In the genomic region with DNA sequence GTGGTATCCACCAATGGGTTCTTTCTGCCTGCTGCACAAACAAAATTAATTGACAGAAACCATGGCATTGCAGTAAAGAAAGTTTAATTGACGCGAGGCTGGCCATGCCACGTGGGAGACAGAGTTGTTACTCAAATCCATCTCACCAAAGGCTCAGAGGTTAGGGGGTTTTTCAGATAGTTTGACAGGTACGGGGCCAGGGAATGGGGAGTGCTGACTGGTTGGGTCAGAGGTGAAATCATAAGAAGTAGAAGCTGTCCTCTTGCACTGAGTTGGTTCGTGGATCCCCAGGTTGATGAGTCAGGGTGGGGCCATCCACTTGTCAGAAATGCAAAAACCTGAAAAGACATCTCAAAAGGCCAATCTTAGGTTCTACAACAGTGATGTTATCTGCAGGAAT, we compare ENCODE assay signal across 9 cellular contexts. TPM values are rescaled to one million over a fixed set of nuclear protein-coding genes. Genes with fewer than 3 reads are reported as not detected.
A peak's percentile ranks its signal among the peaks of the same experiment; 100 is the strongest.
DNase-seq lines count a peak whose midpoint lies in the region; ATAC-seq and TF ChIP-seq lines count a peak whose summit lies in the region.
"Had no signal": no experiment of that assay in that cellular context is flagged by ENCODE, and none has a peak within 500 bp of the region (broad histone marks: within the 10 kb centered on the region; RNA-seq: fewer than 3 reads in every experiment).

No MANE protein-coding gene starts in this region.

- POLR2A ChIA-PET in naive thymus-derived CD4-positive, alpha-beta T cell (lab: Charles Lee) = no interaction called here

- peaks cover 5% of the 10 kb centered on the region for H3K36me3 Mint-ChIP-seq in activated T-helper 1 cell treated with anti-CD3 and anti-CD28 coated beads, Interleukin-12 subunit alpha, Interleukin-12 subunit beta, Interleukin-2, Interleukin-4 antibody, amounts not matched to agents 30 ng/mL and 10 ng/mL and 1 ng/mL, durations not matched to agents 14 hours and 24 hours and 36 hours (ENCODE audit: low read depth)
- peaks cover 0 to 5% (median 3%) of the 10 kb centered on the region in 5 donors for H3K36me3 Mint-ChIP-seq in naive thymus-derived CD4-positive, alpha-beta T cell

- no peaks in the 10 kb centered on the region for H3K9me3 ChIP-seq in naive thymus-derived CD4-positive, alpha-beta T cell (ENCODE audit: control insufficient read depth in 2 of 3, low read length in 3 of 3)
- H3K9me3 ChIP-seq in thyroid gland = no peaks in the 10 kb centered on the region
- H3K9me3 ChIP-seq: BE2C had no signal

- no peaks in the 10 kb centered on the region for H3K27me3 ChIP-seq in naive thymus-derived CD4-positive, alpha-beta T cell (ENCODE audit: control insufficient read depth in 2 of 2, insufficient read depth in 2 of 2, low read length in 2 of 2)
- no peaks in the 10 kb centered on the region for H3K27me3 ChIP-seq in thyroid gland
- H3K27me3 ChIP-seq: BE2C had no signal

- 64 to 65% methylated on average over 5 of the region's 5 CpGs for WGBS in thyroid gland, 2 donors

- H3K4me3 ChIP-seq in naive thymus-derived CD4-positive, alpha-beta T cell (ENCODE audit: low read length) = no peak overlapping the region
- H3K4me3 ChIP-seq in thyroid gland (replicated peaks in 1 of 3) = no peak overlapping the region

- peak overlapping the region; percentile 95 for H3K4me3 Mint-ChIP-seq in activated T-helper 1 cell treated with anti-CD3 and anti-CD28 coated beads, Interleukin-12 subunit alpha, Interleukin-12 subunit beta, Interleukin-2, Interleukin-4 antibody, amounts not matched to agents 30 ng/mL and 10 ng/mL and 1 ng/mL, durations not matched to agents 14 hours and 24 hours and 36 hours
- peak overlapping the region; percentile 81 to 99 (median 98) for H3K4me3 Mint-ChIP-seq in naive thymus-derived CD4-positive, alpha-beta T cell

- ATAC-seq in naive thymus-derived CD4-positive, alpha-beta T cell = no peak
- ATAC-seq in left colon (no peak), GM21423 (IDR thresholded peaks at IDR 0.05; ENCODE audit: unreplicated experiment) (no peak)

- peaks cover 0 to 11% of the 10 kb centered on the region in 2 donors for H3K4me1 ChIP-seq in naive thymus-derived CD4-positive, alpha-beta T cell (ENCODE audit: control insufficient read depth in 2 of 2, insufficient read depth in 2 of 2, low read length in 2 of 2)
- H3K4me1 ChIP-seq in thyroid gland = peaks cover 4 to 19% of the 10 kb centered on the region in 2 donors
- H3K4me1 ChIP-seq: BE2C had no signal

- H3K36me3 ChIP-seq in naive thymus-derived CD4-positive, alpha-beta T cell (ENCODE audit: control insufficient read depth in 2 of 3, insufficient read depth in 3 of 3, low read length in 3 of 3) = peaks cover 0 to 5% (median 0%) of the 10 kb centered on the region in 3 experiments
- no peaks in the 10 kb centered on the region for H3K36me3 ChIP-seq in thyroid gland
- H3K36me3 ChIP-seq: BE2C had no signal

- no peaks in the 10 kb centered on the region for H3K9me3 Mint-ChIP-seq in activated T-helper 1 cell treated with anti-CD3 and anti-CD28 coated beads, Interleukin-12 subunit alpha, Interleukin-12 subunit beta, Interleukin-2, Interleukin-4 antibody, amounts not matched to agents 30 ng/mL and 10 ng/mL and 1 ng/mL, durations not matched to agents 14 hours and 24 hours and 36 hours
- peaks cover 0 to 3% (median 0%) of the 10 kb centered on the region in 11 donors for H3K9me3 Mint-ChIP-seq in naive thymus-derived CD4-positive, alpha-beta T cell

- H3K27ac ChIP-seq in naive thymus-derived CD4-positive, alpha-beta T cell (ENCODE audit: low read depth, low read length) = peak overlapping the region; percentile 74
- peak overlapping the region; percentile 43 to 84 (median 84) for H3K27ac ChIP-seq in thyroid gland

- peak overlapping the region; percentile 75 for H3K27ac Mint-ChIP-seq in activated T-helper 1 cell treated with anti-CD3 and anti-CD28 coated beads, Interleukin-12 subunit alpha, Interleukin-12 subunit beta, Interleukin-2, Interleukin-4 antibody, amounts not matched to agents 30 ng/mL and 10 ng/mL and 1 ng/mL, durations not matched to agents 14 hours and 24 hours and 36 hours
- peak overlapping the region; percentile 63 to 95 (median 90) for H3K27ac Mint-ChIP-seq in naive thymus-derived CD4-positive, alpha-beta T cell

- DNase-seq in activated effector memory CD4-positive, alpha-beta T cell treated with anti-CD3 and anti-CD28 coated beads, Interleukin-2, amount 50 U/mL, for 16 hours = peak; percentile 70
- no peak for DNase-seq in activated effector memory CD4-positive, alpha-beta T cell treated with Interleukin-2 at 50 U/mL for 16 hours
- no peak for DNase-seq in activated T-helper 1 cell treated with anti-CD3 and anti-CD28 coated beads, Interleukin-12 subunit alpha, Interleukin-12 subunit beta, Interleukin-2, Interleukin-4 antibody, amounts not matched to agents 30 ng/mL and 10 ng/mL and 1 ng/mL, durations not matched to agents 14 hours and 24 hours and 36 hours (ENCODE audit: low spot score)
- DNase-seq in naive thymus-derived CD4-positive, alpha-beta T cell = peak in 1 of 9 donors; percentile 26
- DNase-seq in thyroid gland = no peak
- no peak for DNase-seq in left colon
- no peak for DNase-seq in Kasumi-1 (lab: John Stamatoyannopoulos, UW)
- DNase-seq: BE2C had no signal

- TF ChIP-seq CTCF in thyroid gland (IDR thresholded peaks at IDR 0.05) = no peak

- no peaks in the 10 kb centered on the region for H3K27me3 Mint-ChIP-seq in activated T-helper 1 cell treated with anti-CD3 and anti-CD28 coated beads, Interleukin-12 subunit alpha, Interleukin-12 subunit beta, Interleukin-2, Interleukin-4 antibody, amounts not matched to agents 30 ng/mL and 10 ng/mL and 1 ng/mL, durations not matched to agents 14 hours and 24 hours and 36 hours (ENCODE audit: insufficient read depth)
- no peaks in the 10 kb centered on the region for H3K27me3 Mint-ChIP-seq in naive thymus-derived CD4-positive, alpha-beta T cell

- intact Hi-C loops in activated T-helper 1 cell treated with anti-CD3 and anti-CD28 coated beads, Interleukin-12 subunit alpha, Interleukin-12 subunit beta, Interleukin-2, Interleukin-4 antibody, amounts not matched to agents 30 ng/mL and 10 ng/mL and 1 ng/mL, durations not matched to agents 14 hours and 24 hours and 36 hours (cut with micrococcal nuclease) = loop anchor here (2.0 to 5.0 kb wide), 3 partner anchors 136 to 501 kb away; a partner anchor contains a TSS
- intact Hi-C loops in naive thymus-derived CD4-positive, alpha-beta T cell (cut with micrococcal nuclease) = loop anchor here (2.0 to 5.0 kb wide), 6 partner anchors 29 to 916 kb away; a partner anchor contains a TSS
- intact Hi-C loops in thyroid gland (cut with DNase I) = loop anchor here (5.0 kb wide), 1 partner anchor 34 kb away; no protein-coding TSS in a partner anchor
- intact Hi-C loops in left colon (cut with DNase I, micrococcal nuclease) = no loop called here

- no peak for TF ChIP-seq POLR2A in thyroid gland (IDR thresholded peaks at IDR 0.05)

- CTCF ChIA-PET in naive thymus-derived CD4-positive, alpha-beta T cell (lab: Charles Lee) = interaction anchor here (0.8 to 1.3 kb wide), 2 partner anchors 50 to 51 kb away, joined by 3 to 4 read pairs; no protein-coding TSS in a partner anchor

- peaks cover 34% of the 10 kb centered on the region for H3K4me1 Mint-ChIP-seq in activated T-helper 1 cell treated with anti-CD3 and anti-CD28 coated beads, Interleukin-12 subunit alpha, Interleukin-12 subunit beta, Interleukin-2, Interleukin-4 antibody, amounts not matched to agents 30 ng/mL and 10 ng/mL and 1 ng/mL, durations not matched to agents 14 hours and 24 hours and 36 hours (ENCODE audit: low read depth)
- peaks cover 13 to 39% (median 35%) of the 10 kb centered on the region in 7 donors for H3K4me1 Mint-ChIP-seq in naive thymus-derived CD4-positive, alpha-beta T cell

RNA-seq across cellular contexts. Expression of a gene that starts 0.9 kb away (rescaled TPM):
- 29.0 and 29.2 TPM in 2 replicates for total RNA-seq in activated T-helper 1 cell treated with anti-CD3 and anti-CD28 coated beads, Interleukin-12 subunit alpha, Interleukin-12 subunit beta, Interleukin-2, Interleukin-4 antibody, amounts not matched to agents 30 ng/mL and 10 ng/mL and 1 ng/mL, durations not matched to agents 14 hours and 24 hours and 36 hours
- 10 to 100 TPM; 16.8 to 26.1 (median 20.6) TPM for total RNA-seq in naive thymus-derived CD4-positive, alpha-beta T cell
- polyA plus RNA-seq in naive thymus-derived CD4-positive, alpha-beta T cell = 10 to 100 TPM; 12.9 to 16.1 TPM
- 10 to 100 TPM; 38.0 to 50.3 (median 44.8) TPM for total RNA-seq in thyroid gland
- total RNA-seq in left colon = 10 to 100 TPM; 19.2 to 26.4 TPM

RNA-seq across cellular contexts. Expression of a gene that starts 37.9 kb away (rescaled TPM):
- 28.8 and 29.8 TPM in 2 replicates for total RNA-seq in activated T-helper 1 cell treated with anti-CD3 and anti-CD28 coated beads, Interleukin-12 subunit alpha, Interleukin-12 subunit beta, Interleukin-2, Interleukin-4 antibody, amounts not matched to agents 30 ng/mL and 10 ng/mL and 1 ng/mL, durations not matched to agents 14 hours and 24 hours and 36 hours
- 10 to 100 TPM; 26.5 to 51.7 (median 30.2) TPM for total RNA-seq in naive thymus-derived CD4-positive, alpha-beta T cell
- polyA plus RNA-seq in naive thymus-derived CD4-positive, alpha-beta T cell = 10 to 100 TPM; 61.5 to 70.0 TPM
- total RNA-seq in thyroid gland (10 to 100 TPM; 24.3 to 42.7 (median 33.2) TPM), left colon (10 to 100 TPM; 29.9 to 30.9 TPM)

RNA-seq across cellular contexts. Expression of a gene that starts 38.3 kb away (rescaled TPM):
- 58.7 and 66.6 TPM in 2 replicates for total RNA-seq in activated T-helper 1 cell treated with anti-CD3 and anti-CD28 coated beads, Interleukin-12 subunit alpha, Interleukin-12 subunit beta, Interleukin-2, Interleukin-4 antibody, amounts not matched to agents 30 ng/mL and 10 ng/mL and 1 ng/mL, durations not matched to agents 14 hours and 24 hours and 36 hours
- total RNA-seq in naive thymus-derived CD4-positive, alpha-beta T cell = 100 to 1,000 TPM in 2 of 5 experiments, 10 to 100 TPM in 3; 60.8 to 124 (median 93.2) TPM
- polyA plus RNA-seq in naive thymus-derived CD4-positive, alpha-beta T cell = 10 to 100 TPM; 63.3 to 76.3 TPM
- total RNA-seq in thyroid gland (10 to 100 TPM; 49.0 to 65.4 (median 52.5) TPM), left colon (10 to 100 TPM; 26.2 to 33.9 TPM)

Comparison
In these comparisons a context has a peak if more than half of its experiments do, and no peak if none do; other contexts are left out.
1. intact Hi-C loops: an anchor here in activated T-helper 1 cell treated with anti-CD3 and anti-CD28 coated beads, Interleukin-12 subunit alpha, Interleukin-12 subunit beta, Interleukin-2, Interleukin-4 antibody, amounts not matched to agents 30 ng/mL and 10 ng/mL and 1 ng/mL, durations not matched to agents 14 hours and 24 hours and 36 hours (2.0 to 5.0 kb wide), naive thymus-derived CD4-positive, alpha-beta T cell (2.0 to 5.0 kb wide) and thyroid gland (5.0 kb wide); none called in left colon.